In genomic region chr2:79640001-79640400, GRCh38 we compare ENCODE assay signal across 1 cellular context.
TF ChIP-seq lines count a peak whose summit lies in the region.

No MANE protein-coding gene starts in this region.

TF ChIP-seq in WTC11, 78 proteins besides CTCF, POLR2A, EP300 and RAD21 (continued from another document):
- TF ChIP-seq E2F1 (CRISPR knock-in tag; IDR thresholded peaks at IDR 0.05), result no peak
